Comparison of ENCODE assay signal across 28 cellular contexts in genomic region chr1:102239247-102239646, GRCh38.
"Had no signal": no experiment of that assay in that cellular context is flagged by ENCODE, and none has a peak within 500 bp of the region (broad histone marks: within the 10 kb centered on the region; RNA-seq: fewer than 3 reads in every experiment).

No MANE protein-coding gene starts in this region.

- H3K4me3 ChIP-seq: colonic mucosa, coronary artery, dorsolateral prefrontal cortex, esophagus muscularis mucosa, esophagus squamous epithelium, gastrocnemius medialis, gastroesophageal sphincter, heart left ventricle, heart right ventricle had no signal

- H3K36me3 ChIP-seq: colonic mucosa, esophagus muscularis mucosa, esophagus squamous epithelium, gastrocnemius medialis, gastroesophageal sphincter, heart left ventricle, heart right ventricle had no signal

- FAIRE-seq: colon, endometrium, endothelial cell of umbilical vein, frontal cortex had no signal

- H3K27me3 ChIP-seq: colonic mucosa, dorsolateral prefrontal cortex, esophagus muscularis mucosa, esophagus squamous epithelium, foreskin keratinocyte, gastrocnemius medialis, gastroesophageal sphincter, heart left ventricle, heart right ventricle had no signal

- DNase-seq: colonic mucosa; cortex of kidney; dermis blood vessel endothelial cell; dorsolateral prefrontal cortex; effector CD4-positive, alpha-beta T cell; effector CD8-positive, alpha-beta T cell; effector memory CD4-positive, alpha-beta T cell; effector memory CD8-positive, alpha-beta T cell; endodermal cell; erythroblast; esophagus squamous epithelium; foreskin fibroblast; foreskin keratinocyte; foreskin melanocyte; gastrocnemius medialis; glutamatergic neuron; head of caudate nucleus; heart left ventricle; heart right ventricle had no signal

- H3K27ac ChIP-seq: colonic mucosa, coronary artery, dorsolateral prefrontal cortex, epithelial cell of prostate, esophagus muscularis mucosa, esophagus squamous epithelium, foreskin keratinocyte, gastrocnemius medialis, gastroesophageal sphincter, heart left ventricle, heart right ventricle had no signal

- H3K9me3 ChIP-seq: colonic mucosa, gastrocnemius medialis had no signal

- ATAC-seq: effector memory CD8-positive, alpha-beta T cell; esophagus mucosa; foreskin keratinocyte; gastrocnemius medialis; gastroesophageal sphincter; heart left ventricle; heart right ventricle had no signal
